ENCODE assay signal across 1 cellular context in genomic region chr2:61853848-61854434, GRCh38.
TF ChIP-seq lines count a peak whose summit lies in the region.

Gene FAM161A (minus strand): TSS chr2:61854060. CDS start chr2:61854041, 19 bp downstream.

TF ChIP-seq in HepG2, 621 proteins besides CTCF, POLR2A, EP300 and RAD21 (continued from another document and continues in another):
- TF ChIP-seq, protein P1, sequence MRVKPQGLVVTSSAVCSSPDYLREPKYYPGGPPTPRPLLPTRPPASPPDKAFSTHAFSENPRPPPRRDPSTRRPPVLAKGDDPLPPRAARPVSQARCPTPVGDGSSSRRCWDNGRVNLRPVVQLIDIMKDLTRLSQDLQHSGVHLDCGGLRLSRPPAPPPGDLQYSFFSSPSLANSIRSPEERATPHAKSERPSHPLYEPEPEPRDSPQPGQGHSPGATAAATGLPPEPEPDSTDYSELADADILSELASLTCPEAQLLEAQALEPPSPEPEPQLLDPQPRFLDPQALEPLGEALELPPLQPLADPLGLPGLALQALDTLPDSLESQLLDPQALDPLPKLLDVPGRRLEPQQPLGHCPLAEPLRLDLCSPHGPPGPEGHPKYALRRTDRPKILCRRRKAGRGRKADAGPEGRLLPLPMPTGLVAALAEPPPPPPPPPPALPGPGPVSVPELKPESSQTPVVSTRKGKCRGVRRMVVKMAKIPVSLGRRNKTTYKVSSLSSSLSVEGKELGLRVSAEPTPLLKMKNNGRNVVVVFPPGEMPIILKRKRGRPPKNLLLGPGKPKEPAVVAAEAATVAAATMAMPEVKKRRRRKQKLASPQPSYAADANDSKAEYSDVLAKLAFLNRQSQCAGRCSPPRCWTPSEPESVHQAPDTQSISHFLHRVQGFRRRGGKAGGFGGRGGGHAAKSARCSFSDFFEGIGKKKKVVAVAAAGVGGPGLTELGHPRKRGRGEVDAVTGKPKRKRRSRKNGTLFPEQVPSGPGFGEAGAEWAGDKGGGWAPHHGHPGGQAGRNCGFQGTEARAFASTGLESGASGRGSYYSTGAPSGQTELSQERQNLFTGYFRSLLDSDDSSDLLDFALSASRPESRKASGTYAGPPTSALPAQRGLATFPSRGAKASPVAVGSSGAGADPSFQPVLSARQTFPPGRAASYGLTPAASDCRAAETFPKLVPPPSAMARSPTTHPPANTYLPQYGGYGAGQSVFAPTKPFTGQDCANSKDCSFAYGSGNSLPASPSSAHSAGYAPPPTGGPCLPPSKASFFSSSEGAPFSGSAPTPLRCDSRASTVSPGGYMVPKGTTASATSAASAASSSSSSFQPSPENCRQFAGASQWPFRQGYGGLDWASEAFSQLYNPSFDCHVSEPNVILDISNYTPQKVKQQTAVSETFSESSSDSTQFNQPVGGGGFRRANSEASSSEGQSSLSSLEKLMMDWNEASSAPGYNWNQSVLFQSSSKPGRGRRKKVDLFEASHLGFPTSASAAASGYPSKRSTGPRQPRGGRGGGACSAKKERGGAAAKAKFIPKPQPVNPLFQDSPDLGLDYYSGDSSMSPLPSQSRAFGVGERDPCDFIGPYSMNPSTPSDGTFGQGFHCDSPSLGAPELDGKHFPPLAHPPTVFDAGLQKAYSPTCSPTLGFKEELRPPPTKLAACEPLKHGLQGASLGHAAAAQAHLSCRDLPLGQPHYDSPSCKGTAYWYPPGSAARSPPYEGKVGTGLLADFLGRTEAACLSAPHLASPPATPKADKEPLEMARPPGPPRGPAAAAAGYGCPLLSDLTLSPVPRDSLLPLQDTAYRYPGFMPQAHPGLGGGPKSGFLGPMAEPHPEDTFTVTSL (CRISPR knock-in tag; IDR thresholded peaks at IDR 0.05; ENCODE audit: borderline replicate concordance), result peak; percentile 56; the same call in 1 of the 2 replicates
- TF ChIP-seq ZNF124 (CRISPR knock-in tag; IDR thresholded peaks at IDR 0.05) (peak; percentile 33; the same call in 1 of the 2 replicates), SALL1 (CRISPR knock-in tag; IDR thresholded peaks at IDR 0.05) (peak; percentile 81), ZNF747 (CRISPR knock-in tag; IDR thresholded peaks at IDR 0.05; ENCODE audit: borderline replicate concordance) (peak; percentile 75), ZFYVE20 (CRISPR knock-in tag; IDR thresholded peaks at IDR 0.05; ENCODE audit: borderline replicate concordance, low read depth) (no peak), ZNF142 (CRISPR knock-in tag; IDR thresholded peaks at IDR 0.05) (peak; percentile 62; the same call in 1 of the 2 replicates), ZNF577 (CRISPR knock-in tag; IDR thresholded peaks at IDR 0.05; ENCODE audit: borderline replicate concordance, low read depth) (no peak), PHF8 (CRISPR knock-in tag; IDR thresholded peaks at IDR 0.05) (peak; percentile 91), CBX1 (IDR thresholded peaks at IDR 0.05; ENCODE audit: low read depth) (no peak), NR2F6 (IDR thresholded peaks at IDR 0.05) (no peak), NR2F6 (CRISPR knock-in tag; IDR thresholded peaks at IDR 0.05) (peak; percentile 11; the same call in 1 of the 2 replicates), GPBP1L1 (CRISPR knock-in tag; IDR thresholded peaks at IDR 0.05) (no peak), LCORL (IDR thresholded peaks at IDR 0.05) (no peak), LCORL (CRISPR knock-in tag; IDR thresholded peaks at IDR 0.05) (peak; percentile 47; the same call in 1 of the 2 replicates), SP140L (CRISPR knock-in tag; IDR thresholded peaks at IDR 0.05; ENCODE audit: borderline replicate concordance) (peak; percentile 46; the same call in 1 of the 2 replicates), MTA3 (CRISPR knock-in tag; IDR thresholded peaks at IDR 0.05) (no peak), NFYB (CRISPR knock-in tag; IDR thresholded peaks at IDR 0.05) (no peak), UBTF (CRISPR knock-in tag; IDR thresholded peaks at IDR 0.05) (peak; percentile 77), STAT5B (CRISPR knock-in tag; IDR thresholded peaks at IDR 0.05) (no peak), RBAK (CRISPR knock-in tag; IDR thresholded peaks at IDR 0.05) (0 out of 2 replicates have a peak, but pooled peaks have one; percentile 24), ATF7 (IDR thresholded peaks at IDR 0.05) (no peak), ATF7 (CRISPR knock-in tag; IDR thresholded peaks at IDR 0.05) (no peak), MLLT10 (CRISPR knock-in tag; IDR thresholded peaks at IDR 0.05) (no peak), SMC3 (IDR thresholded peaks at IDR 0.05; ENCODE audit: low read length) (no peak), CBX2 (IDR thresholded peaks at IDR 0.05; ENCODE audit: low read depth, low read length) (no peak), CBX2 (CRISPR knock-in tag; IDR thresholded peaks at IDR 0.05; ENCODE audit: low read depth) (no peak), HOMEZ (CRISPR knock-in tag; IDR thresholded peaks at IDR 0.05; ENCODE audit: low read depth) (0 out of 2 replicates have a peak, but pooled peaks have one; percentile 12), MIER3 (CRISPR knock-in tag; IDR thresholded peaks at IDR 0.05; ENCODE audit: borderline replicate concordance) (peak; percentile 11; the same call in 1 of the 2 replicates), ZZZ3 (CRISPR knock-in tag; IDR thresholded peaks at IDR 0.05; ENCODE audit: borderline replicate concordance) (no peak), NCOA5 (CRISPR knock-in tag; IDR thresholded peaks at IDR 0.05) (no peak), FOSL1 (CRISPR knock-in tag; IDR thresholded peaks at IDR 0.05; ENCODE audit: borderline replicate concordance) (no peak), ZNF431 (CRISPR knock-in tag; IDR thresholded peaks at IDR 0.05; ENCODE audit: borderline replicate concordance, low read depth) (no peak), NFKB2 (CRISPR knock-in tag; IDR thresholded peaks at IDR 0.05; ENCODE audit: borderline replicate concordance) (peak; percentile 80), ZEB1 (IDR thresholded peaks at IDR 0.05; ENCODE audit: insufficient replicate concordance, low read depth) (peak; percentile 55), GZF1 (CRISPR knock-in tag; IDR thresholded peaks at IDR 0.05) (no peak)
- TF ChIP-seq, protein P2, sequence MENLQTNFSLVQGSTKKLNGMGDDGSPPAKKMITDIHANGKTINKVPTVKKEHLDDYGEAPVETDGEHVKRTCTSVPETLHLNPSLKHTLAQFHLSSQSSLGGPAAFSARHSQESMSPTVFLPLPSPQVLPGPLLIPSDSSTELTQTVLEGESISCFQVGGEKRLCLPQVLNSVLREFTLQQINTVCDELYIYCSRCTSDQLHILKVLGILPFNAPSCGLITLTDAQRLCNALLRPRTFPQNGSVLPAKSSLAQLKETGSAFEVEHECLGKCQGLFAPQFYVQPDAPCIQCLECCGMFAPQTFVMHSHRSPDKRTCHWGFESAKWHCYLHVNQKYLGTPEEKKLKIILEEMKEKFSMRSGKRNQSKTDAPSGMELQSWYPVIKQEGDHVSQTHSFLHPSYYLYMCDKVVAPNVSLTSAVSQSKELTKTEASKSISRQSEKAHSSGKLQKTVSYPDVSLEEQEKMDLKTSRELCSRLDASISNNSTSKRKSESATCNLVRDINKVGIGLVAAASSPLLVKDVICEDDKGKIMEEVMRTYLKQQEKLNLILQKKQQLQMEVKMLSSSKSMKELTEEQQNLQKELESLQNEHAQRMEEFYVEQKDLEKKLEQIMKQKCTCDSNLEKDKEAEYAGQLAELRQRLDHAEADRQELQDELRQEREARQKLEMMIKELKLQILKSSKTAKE (CRISPR knock-in tag; IDR thresholded peaks at IDR 0.05; ENCODE audit: borderline replicate concordance), result no peak
- TF ChIP-seq, protein P3, sequence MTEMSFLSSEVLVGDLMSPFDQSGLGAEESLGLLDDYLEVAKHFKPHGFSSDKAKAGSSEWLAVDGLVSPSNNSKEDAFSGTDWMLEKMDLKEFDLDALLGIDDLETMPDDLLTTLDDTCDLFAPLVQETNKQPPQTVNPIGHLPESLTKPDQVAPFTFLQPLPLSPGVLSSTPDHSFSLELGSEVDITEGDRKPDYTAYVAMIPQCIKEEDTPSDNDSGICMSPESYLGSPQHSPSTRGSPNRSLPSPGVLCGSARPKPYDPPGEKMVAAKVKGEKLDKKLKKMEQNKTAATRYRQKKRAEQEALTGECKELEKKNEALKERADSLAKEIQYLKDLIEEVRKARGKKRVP (CRISPR knock-in tag; IDR thresholded peaks at IDR 0.05), result peak in 1 of 2 experiments; percentile 62; a peak in 1 of 4 replicates
- TF ChIP-seq, protein P4, sequence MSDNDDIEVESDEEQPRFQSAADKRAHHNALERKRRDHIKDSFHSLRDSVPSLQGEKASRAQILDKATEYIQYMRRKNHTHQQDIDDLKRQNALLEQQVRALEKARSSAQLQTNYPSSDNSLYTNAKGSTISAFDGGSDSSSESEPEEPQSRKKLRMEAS (IDR thresholded peaks at IDR 0.05), result peak; percentile 78
- TF ChIP-seq, protein P5, sequence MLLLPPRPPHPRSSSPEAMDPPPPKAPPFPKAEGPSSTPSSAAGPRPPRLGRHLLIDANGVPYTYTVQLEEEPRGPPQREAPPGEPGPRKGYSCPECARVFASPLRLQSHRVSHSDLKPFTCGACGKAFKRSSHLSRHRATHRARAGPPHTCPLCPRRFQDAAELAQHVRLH (CRISPR knock-in tag; IDR thresholded peaks at IDR 0.05; ENCODE audit: borderline replicate concordance, low read depth), result peak; percentile 66; the same call in 1 of the 2 replicates
